Comparison of ENCODE assay signal across 8 cellular contexts in the genomic region with DNA sequence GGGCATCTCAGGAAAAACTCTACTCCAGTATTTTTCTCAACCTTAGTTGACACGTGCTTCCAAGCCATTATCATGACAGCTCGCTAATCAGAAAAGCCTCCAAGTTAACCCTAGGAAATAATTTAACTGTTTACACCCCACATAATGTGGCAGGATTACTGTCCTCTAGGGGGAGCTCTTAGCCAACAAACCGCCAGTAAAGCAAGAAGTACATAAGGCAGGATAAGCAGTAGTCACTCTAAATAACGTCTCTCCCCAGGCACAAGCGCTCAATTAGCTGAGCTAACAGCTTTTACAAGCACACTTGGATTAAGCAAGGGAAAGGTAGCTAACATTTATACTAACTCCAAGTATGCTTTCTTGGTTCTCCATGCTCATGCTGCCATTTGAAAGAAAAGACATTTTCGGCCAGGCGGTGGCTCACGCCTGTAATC. TPM values are rescaled to one million over a fixed set of nuclear protein-coding genes. Genes with fewer than 3 reads are reported as not detected.
DNase-seq lines count a peak whose midpoint lies in the region; ATAC-seq and TF ChIP-seq lines count a peak whose summit lies in the region.

No MANE protein-coding gene starts in this region.

- H3K9me3 Mint-ChIP-seq in MCF 10A (ENCODE audit: unreplicated experiment): no peaks in the 10 kb centered on the region

- TF ChIP-seq CTCF in MCF 10A (IDR thresholded peaks at IDR 0.05; ENCODE audit: unreplicated experiment) (peak; percentile 70), breast epithelium (IDR thresholded peaks at IDR 0.05) (no peak), dorsolateral prefrontal cortex (IDR thresholded peaks at IDR 0.05 in 54 of 56, conservative IDR thresholded peaks at IDR 0.05 in 2 of 56; ENCODE audit: low read depth in 1 of 56, partially characterized antibody in 56 of 56) (peak in 33 of 56 donors; percentile 2 to 38 (median 23)), gastroesophageal sphincter (IDR thresholded peaks at IDR 0.05) (peak in 1 of 4 experiments; percentile 28)

- H3K9ac ChIP-seq in NT2/D1 (ENCODE audit: insufficient read length, low read depth): peak overlapping the region; percentile 71

- CTCF ChIA-PET in MCF 10A (lab: Yijun Ruan, JAX): interaction anchor here (0.5 to 3.2 kb wide), 41 partner anchors 8 to 543 kb away, joined by 3 to 23 read pairs (median 5); partner anchors contain the start of gene GDF3

- no peak overlapping the region for H3K27ac Mint-ChIP-seq in MCF 10A (ENCODE audit: low read depth, unreplicated experiment)

- H3K4me1 Mint-ChIP-seq in MCF 10A (ENCODE audit: insufficient read depth, unreplicated experiment): peaks cover 6% of the 10 kb centered on the region

- 55 to 64% methylated on average over 5 to 8 of the region's 8 CpGs for WGBS in gastroesophageal sphincter (ENCODE audit: low coverage in 1 of 2), 2 donors

- TF ChIP-seq POLR2A in breast epithelium (IDR thresholded peaks at IDR 0.05): no peak
- TF ChIP-seq POLR2A in gastroesophageal sphincter (IDR thresholded peaks at IDR 0.05): no peak

- H3K4me3 Mint-ChIP-seq in MCF 10A (ENCODE audit: unreplicated experiment): no peak overlapping the region

- H3K27me3 ChIP-seq in breast epithelium (no peaks in the 10 kb centered on the region), NT2/D1 (ENCODE audit: insufficient read depth, insufficient read length) (no peaks in the 10 kb centered on the region), dorsolateral prefrontal cortex (peaks cover 0 to 5% (median 0%) of the 10 kb centered on the region in 45 donors), gastroesophageal sphincter (peaks cover 15% of the 10 kb centered on the region)

- H3K36me3 Mint-ChIP-seq in MCF 10A (ENCODE audit: insufficient read depth, unreplicated experiment): peaks cover 9% of the 10 kb centered on the region

- no peak overlapping the region for H3K4me3 ChIP-seq in breast epithelium
- H3K4me3 ChIP-seq in NT2/D1 (ENCODE audit: insufficient read length, low read depth): no peak overlapping the region
- H3K4me3 ChIP-seq in dorsolateral prefrontal cortex: no peak overlapping the region
- H3K4me3 ChIP-seq in gastroesophageal sphincter: no peak overlapping the region

- H3K27ac ChIP-seq in breast epithelium: no peak overlapping the region
- H3K27ac ChIP-seq in dorsolateral prefrontal cortex: no peak overlapping the region
- H3K27ac ChIP-seq in gastroesophageal sphincter: no peak overlapping the region

- no peaks in the 10 kb centered on the region for H3K4me1 ChIP-seq in breast epithelium
- H3K4me1 ChIP-seq in NT2/D1 (ENCODE audit: insufficient read depth, insufficient read length): peaks cover 7% of the 10 kb centered on the region
- H3K4me1 ChIP-seq in gastroesophageal sphincter: peaks cover 0 to 13% (median 0%) of the 10 kb centered on the region in 3 donors

- ATAC-seq in gastroesophageal sphincter: no peak
- no peak for ATAC-seq in activated CD4-positive, CD25-positive, alpha-beta regulatory T cell treated with anti-CD3 and anti-CD28 coated beads, Interleukin-2, amount 50 U/mL, for 24 hours
- no peak for ATAC-seq in GM21423 (IDR thresholded peaks at IDR 0.05; ENCODE audit: unreplicated experiment)

- no peak for TF ChIP-seq EP300 in gastroesophageal sphincter (IDR thresholded peaks at IDR 0.05)

- H3K9me3 ChIP-seq in breast epithelium (no peaks in the 10 kb centered on the region), NT2/D1 (ENCODE audit: insufficient read depth, low read length) (no peaks in the 10 kb centered on the region), gastroesophageal sphincter (no peaks in the 10 kb centered on the region)

- H3K27me3 Mint-ChIP-seq in MCF 10A (ENCODE audit: insufficient read depth, unreplicated experiment): no peaks in the 10 kb centered on the region

- BruUV-seq in MCF 10A (replicated peaks; lab: Mats Ljungman, UMichigan): no TSS peak

- DNase-seq in MCF 10A (ENCODE audit: unreplicated experiment): peak; percentile 60
- DNase-seq in breast epithelium (ENCODE audit: low spot score in 2 of 2): no peak
- peak; percentile 71 for DNase-seq in NT2/D1 (ENCODE audit: low read depth, low spot score)
- DNase-seq in dorsolateral prefrontal cortex: no peak
- DNase-seq in stimulated activated CD4-positive, alpha-beta T cell treated with anti-CD3 and anti-CD28 coated beads, Interleukin-4, amount 100 ng/mL, for 48 hours (ENCODE audit: low read depth in 2 of 2): peak; percentile 15 to 22

- H3K36me3 ChIP-seq in breast epithelium (no peaks in the 10 kb centered on the region), NT2/D1 (ENCODE audit: insufficient read depth, insufficient read length, low read length) (no peaks in the 10 kb centered on the region), gastroesophageal sphincter (no peaks in the 10 kb centered on the region)

- POLR2A ChIA-PET in MCF 10A (lab: Yijun Ruan, JAX): interaction anchor here (0.6 kb wide), 1 partner anchor 155 kb away, joined by 4 read pairs; no protein-coding TSS in a partner anchor

- intact Hi-C loops in MCF 10A (cut with micrococcal nuclease): loop anchor here (1.0 kb wide), 1 partner anchor 164 kb away; no protein-coding TSS in a partner anchor
- intact Hi-C loops in breast epithelium (cut with DNase I; ENCODE audit: low total_unique reads): no loop called here
- intact Hi-C loops in dorsolateral prefrontal cortex (cut with DNase I): loop anchor here in 1 of 2 donors (10.0 kb wide), 1 partner anchor 698 kb away; the partner anchor contains the start of genes C12orf57 and RNU7-1

RNA-seq across cellular contexts. Expression of gene APOBEC1, which starts 22.8 kb away (rescaled TPM):
- total RNA-seq in MCF 10A (2022) (not detected in 2 replicates), breast epithelium (not detected), dorsolateral prefrontal cortex (not detected), gastroesophageal sphincter (not detected)

RNA-seq across cellular contexts. Expression of gene GDF3, which starts 52.7 kb away (rescaled TPM):
- total RNA-seq in MCF 10A (2022) (not detected in 2 replicates), breast epithelium (under 1 TPM in 1 of 3 donors, not detected in 2; 0.33 TPM), dorsolateral prefrontal cortex (not detected), gastroesophageal sphincter (not detected)

Comparison
In these comparisons a context has a peak if more than half of its experiments do, and no peak if none do; other contexts are left out.
1. DNase-seq: peak in MCF 10A (single experiment), NT2/D1 (single experiment) and stimulated activated CD4-positive, alpha-beta T cell treated with anti-CD3 and anti-CD28 coated beads, Interleukin-4, amount 100 ng/mL, for 48 hours (2 of 2); none in breast epithelium (0 of 2) and dorsolateral prefrontal cortex (0 of 10).
2. CTCF ChIP-seq: peak in MCF 10A (single experiment) and dorsolateral prefrontal cortex (33 of 56); none in breast epithelium (0 of 3).